2 cellular contexts compared by ENCODE assay signal in genomic region chr17:43572368-43572980, GRCh38.
TF ChIP-seq lines count a peak whose summit lies in the region.

No MANE protein-coding gene starts in this region.

TF ChIP-seq in HepG2, 621 proteins besides CTCF, POLR2A, EP300 and RAD21 (continued from another document and continues in another):
- TF ChIP-seq, protein P1, sequence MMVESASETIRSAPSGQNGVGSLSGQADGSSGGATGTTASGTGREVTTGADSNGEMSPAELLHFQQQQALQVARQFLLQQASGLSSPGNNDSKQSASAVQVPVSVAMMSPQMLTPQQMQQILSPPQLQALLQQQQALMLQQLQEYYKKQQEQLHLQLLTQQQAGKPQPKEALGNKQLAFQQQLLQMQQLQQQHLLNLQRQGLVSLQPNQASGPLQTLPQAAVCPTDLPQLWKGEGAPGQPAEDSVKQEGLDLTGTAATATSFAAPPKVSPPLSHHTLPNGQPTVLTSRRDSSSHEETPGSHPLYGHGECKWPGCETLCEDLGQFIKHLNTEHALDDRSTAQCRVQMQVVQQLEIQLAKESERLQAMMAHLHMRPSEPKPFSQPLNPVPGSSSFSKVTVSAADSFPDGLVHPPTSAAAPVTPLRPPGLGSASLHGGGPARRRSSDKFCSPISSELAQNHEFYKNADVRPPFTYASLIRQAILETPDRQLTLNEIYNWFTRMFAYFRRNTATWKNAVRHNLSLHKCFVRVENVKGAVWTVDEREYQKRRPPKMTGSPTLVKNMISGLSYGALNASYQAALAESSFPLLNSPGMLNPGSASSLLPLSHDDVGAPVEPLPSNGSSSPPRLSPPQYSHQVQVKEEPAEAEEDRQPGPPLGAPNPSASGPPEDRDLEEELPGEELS (CRISPR knock-in tag; IDR thresholded peaks at IDR 0.05): 0 out of 2 replicates have a peak, but pooled peaks have one; percentile 15
- TF ChIP-seq ZNF709 (CRISPR knock-in tag; IDR thresholded peaks at IDR 0.05) (no peak), THRA (CRISPR knock-in tag; IDR thresholded peaks at IDR 0.05; ENCODE audit: borderline replicate concordance) (no peak), HES4 (CRISPR knock-in tag; IDR thresholded peaks at IDR 0.05; ENCODE audit: borderline replicate concordance) (no peak), NAIF1 (CRISPR knock-in tag; IDR thresholded peaks at IDR 0.05; ENCODE audit: borderline replicate concordance) (no peak), JUND (CRISPR knock-in tag; IDR thresholded peaks at IDR 0.05) (peak; percentile 53), ERF (CRISPR knock-in tag; IDR thresholded peaks at IDR 0.05) (peak; percentile 68; the same call in 1 of the 2 replicates), RORA (CRISPR knock-in tag; IDR thresholded peaks at IDR 0.05) (no peak), ZNF367 (CRISPR knock-in tag; IDR thresholded peaks at IDR 0.05; ENCODE audit: borderline replicate concordance) (no peak), ZNF354B (CRISPR knock-in tag; IDR thresholded peaks at IDR 0.05) (no peak), AHR (CRISPR knock-in tag; IDR thresholded peaks at IDR 0.05) (no peak), ZNF225 (CRISPR knock-in tag; IDR thresholded peaks at IDR 0.05) (no peak), ZBTB38 (CRISPR knock-in tag; IDR thresholded peaks at IDR 0.05) (0 out of 2 replicates have a peak, but pooled peaks have one; percentile 14), ATF3 (CRISPR knock-in tag; IDR thresholded peaks at IDR 0.05) (peak; percentile 76), ZNF792 (CRISPR knock-in tag; IDR thresholded peaks at IDR 0.05) (0 out of 2 replicates have a peak, but pooled peaks have one; percentile 31), FOSL2 (CRISPR knock-in tag; IDR thresholded peaks at IDR 0.05) (peak; percentile 91), SOX13 (IDR thresholded peaks at IDR 0.05) (no peak), SOX13 (CRISPR knock-in tag; conservative IDR thresholded peaks at IDR 0.05 in 1 of 2, IDR thresholded peaks at IDR 0.05 in 1 of 2) (peak in 1 of 2 experiments; percentile 42; a peak in 1 of 4 replicates), ZNF496 (CRISPR knock-in tag; IDR thresholded peaks at IDR 0.05; ENCODE audit: insufficient replicate concordance) (no peak), ZNF256 (CRISPR knock-in tag; conservative IDR thresholded peaks at IDR 0.05) (no peak), ZNF430 (CRISPR knock-in tag; IDR thresholded peaks at IDR 0.05) (no peak), RXRB (CRISPR knock-in tag; IDR thresholded peaks at IDR 0.05; ENCODE audit: borderline replicate concordance) (0 out of 2 replicates have a peak, but pooled peaks have one; percentile 12), KDM1A (CRISPR knock-in tag; IDR thresholded peaks at IDR 0.05) (peak; percentile 57), ZNF770 (CRISPR knock-in tag; IDR thresholded peaks at IDR 0.05) (no peak), ZNF644 (CRISPR knock-in tag; IDR thresholded peaks at IDR 0.05; ENCODE audit: low read depth) (no peak), ZNF382 (CRISPR knock-in tag; IDR thresholded peaks at IDR 0.05; ENCODE audit: borderline replicate concordance) (no peak), ZSCAN29 (CRISPR knock-in tag; conservative IDR thresholded peaks at IDR 0.05) (no peak), ZMYM2 (CRISPR knock-in tag; IDR thresholded peaks at IDR 0.05) (peak; percentile 21; the same call in 1 of the 2 replicates)
- TF ChIP-seq, protein P2, sequence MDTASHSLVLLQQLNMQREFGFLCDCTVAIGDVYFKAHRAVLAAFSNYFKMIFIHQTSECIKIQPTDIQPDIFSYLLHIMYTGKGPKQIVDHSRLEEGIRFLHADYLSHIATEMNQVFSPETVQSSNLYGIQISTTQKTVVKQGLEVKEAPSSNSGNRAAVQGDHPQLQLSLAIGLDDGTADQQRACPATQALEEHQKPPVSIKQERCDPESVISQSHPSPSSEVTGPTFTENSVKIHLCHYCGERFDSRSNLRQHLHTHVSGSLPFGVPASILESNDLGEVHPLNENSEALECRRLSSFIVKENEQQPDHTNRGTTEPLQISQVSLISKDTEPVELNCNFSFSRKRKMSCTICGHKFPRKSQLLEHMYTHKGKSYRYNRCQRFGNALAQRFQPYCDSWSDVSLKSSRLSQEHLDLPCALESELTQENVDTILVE (CRISPR knock-in tag; IDR thresholded peaks at IDR 0.05): no peak

TF ChIP-seq in K562, 482 proteins besides CTCF, POLR2A, EP300 and RAD21 (continued from another document):
- TF ChIP-seq ZNF280B (CRISPR knock-in tag; IDR thresholded peaks at IDR 0.05): no peak
- peak; percentile 7; the same call in 1 of the 2 replicates for TF ChIP-seq ATF3 (IDR thresholded peaks at IDR 0.05)
- no peak for TF ChIP-seq ATF3 (CRISPR knock-in tag; conservative IDR thresholded peaks at IDR 0.05)
- TF ChIP-seq ZC3H4 (CRISPR knock-in tag; IDR thresholded peaks at IDR 0.05; ENCODE audit: borderline replicate concordance): no peak
- TF ChIP-seq JUND (IDR thresholded peaks at IDR 0.05; ENCODE audit: borderline replicate concordance, low read depth, low read length): peak; percentile 68; the same call in 1 of the 2 replicates
- TF ChIP-seq JUND (tag; IDR thresholded peaks at IDR 0.05; ENCODE audit: borderline replicate concordance, low read depth, low read length): peak; percentile 42; the same call in 1 of the 3 replicates
